In genomic region chr7:21771906-21772610, GRCh38 we compare ENCODE assay signal across 15 cellular contexts.
A peak's percentile ranks its signal among the peaks of the same experiment; 100 is the strongest.
DNase-seq lines count a peak whose midpoint lies in the region; ATAC-seq and TF ChIP-seq lines count a peak whose summit lies in the region.
"Had no signal": no experiment of that assay in that cellular context is flagged by ENCODE, and none has a peak within 500 bp of the region (broad histone marks: within the 10 kb centered on the region; RNA-seq: fewer than 3 reads in every experiment).

No MANE protein-coding gene starts in this region.

- H2BK15ac ChIP-seq in mesendoderm (replicated peaks; ENCODE audit: low read depth), result no peak overlapping the region

- H2BK5ac ChIP-seq in mesendoderm (ENCODE audit: low read length), result no peak overlapping the region

- H3K4ac ChIP-seq in mesendoderm (ENCODE audit: low read depth, low read length), result no peak overlapping the region

- no peaks in the 10 kb centered on the region for H3K9me3 ChIP-seq in Karpas-422 (ENCODE audit: low read length)
- no peaks in the 10 kb centered on the region for H3K9me3 ChIP-seq in mucosa of descending colon

- TF ChIP-seq CTCF in choroid plexus epithelial cell (conservative IDR thresholded peaks at IDR 0.05; ENCODE audit: low read depth, low read length), result no peak
- TF ChIP-seq CTCF in mucosa of descending colon (IDR thresholded peaks at IDR 0.05), result no peak

- H4K20me1 ChIP-seq in Karpas-422 (ENCODE audit: insufficient read depth, low read depth, low read length), result no peaks in the 10 kb centered on the region

- H3K27ac Mint-ChIP-seq in naive thymus-derived CD8-positive, alpha-beta T cell, result no peak overlapping the region
- H3K27ac Mint-ChIP-seq: activated naive CD4-positive, alpha-beta T cell treated with anti-CD3 and anti-CD28 coated beads, Interleukin-2, amount 50 U/mL, for 24 hours; CD8-positive, alpha-beta memory T cell had no signal

- H3K27me3 Mint-ChIP-seq in naive thymus-derived CD8-positive, alpha-beta T cell, result peaks cover 0 to 14% (median 6%) of the 10 kb centered on the region in 5 donors

- H3K4me1 Mint-ChIP-seq in naive thymus-derived CD8-positive, alpha-beta T cell, result peaks cover 0 to 3% (median 2%) of the 10 kb centered on the region in 4 donors

- no peak overlapping the region for H3K4me3 Mint-ChIP-seq in naive thymus-derived CD8-positive, alpha-beta T cell
- H3K4me3 Mint-ChIP-seq: activated naive CD4-positive, alpha-beta T cell treated with anti-CD3 and anti-CD28 coated beads, Interleukin-2, amount 50 U/mL, for 24 hours; CD8-positive, alpha-beta memory T cell had no signal

- no CpG with 5 or more reads among the region's 5 CpGs for WGBS in mesendoderm (ENCODE audit: extremely low coverage, insufficient coverage, low lambda C conversion rate)

- no peak overlapping the region for H2AK5ac ChIP-seq in mesendoderm (ENCODE audit: low read length)

- peak; percentile 16 for DNase-seq in Daoy (ENCODE audit: low read depth)
- no peak for DNase-seq in Karpas-422
- peak; percentile 25 for DNase-seq in choroid plexus epithelial cell (ENCODE audit: low read depth)
- DNase-seq in mesendoderm, result peak; percentile 96
- no peak for DNase-seq in SKM-1 (lab: John Stamatoyannopoulos, UW; ENCODE audit: unreplicated experiment)
- no peak for DNase-seq in naive thymus-derived CD8-positive, alpha-beta T cell
- DNase-seq in mucosa of descending colon, result no peak
- DNase-seq: activated CD4-positive, alpha-beta T cell treated with anti-CD3 and anti-CD28 coated beads, Interleukin-2, amount 50 U/mL, for 48 hours; CD8-positive, alpha-beta memory T cell; effector CD8-positive, alpha-beta T cell; NCI-H526 had no signal

- ATAC-seq in naive thymus-derived CD8-positive, alpha-beta T cell, result no peak
- ATAC-seq in mucosa of descending colon (no peak), HG02852 (IDR thresholded peaks at IDR 0.05; ENCODE audit: unreplicated experiment) (no peak)
- ATAC-seq: GM12878 had no signal

- no peaks in the 10 kb centered on the region for H3K36me3 Mint-ChIP-seq in naive thymus-derived CD8-positive, alpha-beta T cell
- H3K36me3 Mint-ChIP-seq: activated naive CD4-positive, alpha-beta T cell treated with anti-CD3 and anti-CD28 coated beads, Interleukin-2, amount 50 U/mL, for 24 hours; CD8-positive, alpha-beta memory T cell had no signal

- no peak overlapping the region for H3K23ac ChIP-seq in mesendoderm (ENCODE audit: low read length)

- intact Hi-C loops in mucosa of descending colon (cut with DNase I, micrococcal nuclease), result no loop called here

- H3K27me3 ChIP-seq in Karpas-422 (ENCODE audit: low read length), result no peaks in the 10 kb centered on the region
- H3K27me3 ChIP-seq in mesendoderm (ENCODE audit: insufficient read depth, low read length, poor library complexity), result no peaks in the 10 kb centered on the region

- no peak overlapping the region for H2BK120ac ChIP-seq in mesendoderm (ENCODE audit: low read depth, low read length)

- POLR2A ChIA-PET in naive thymus-derived CD8-positive, alpha-beta T cell (lab: Charles Lee), result no interaction called here

- H3K36me3 ChIP-seq in Karpas-422 (ENCODE audit: insufficient read depth, low read length) (no peaks in the 10 kb centered on the region), mesendoderm (ENCODE audit: control insufficient read depth, insufficient read depth, low read length) (no peaks in the 10 kb centered on the region), mucosa of descending colon (ENCODE audit: low read depth) (no peaks in the 10 kb centered on the region)

- H4K8ac ChIP-seq in mesendoderm (ENCODE audit: low read depth, low read length), result no peak overlapping the region

- H3K79me2 ChIP-seq in Karpas-422 (ENCODE audit: low read length) (no peaks in the 10 kb centered on the region), mesendoderm (ENCODE audit: control insufficient read depth, insufficient read depth, low read length) (no peaks in the 10 kb centered on the region)

- H3K27ac ChIP-seq in Karpas-422 (ENCODE audit: low read length) (no peak overlapping the region), mesendoderm (ENCODE audit: low read depth, low read length) (no peak overlapping the region)
- H3K27ac ChIP-seq: SK-N-MC had no signal

- H3K4me2 ChIP-seq in Karpas-422 (ENCODE audit: low read depth, low read length, poor library complexity, severe bottlenecking) (peak overlapping the region; percentile 4), mesendoderm (ENCODE audit: low read length) (no peak overlapping the region)

- no peaks in the 10 kb centered on the region for H3K9me2 ChIP-seq in Karpas-422 (replicated peaks; ENCODE audit: insufficient read depth, low read length)

- no peaks in the 10 kb centered on the region for H3K79me1 ChIP-seq in mesendoderm (ENCODE audit: low read length)

- H4K5ac ChIP-seq in mesendoderm (ENCODE audit: low read length), result no peak overlapping the region

- no peak overlapping the region for H3K4me3 ChIP-seq in Karpas-422 (ENCODE audit: low read length)
- no peak overlapping the region for H3K4me3 ChIP-seq in choroid plexus epithelial cell (ENCODE audit: low read depth, low read length)
- H3K4me3 ChIP-seq in mesendoderm (ENCODE audit: low read length), result no peak overlapping the region
- no peak overlapping the region for H3K4me3 ChIP-seq in mucosa of descending colon
- H3K4me3 ChIP-seq: GM12878, SK-N-MC had no signal

- H3K18ac ChIP-seq in mesendoderm (ENCODE audit: low read length), result no peak overlapping the region

- H3K9me3 Mint-ChIP-seq in naive thymus-derived CD8-positive, alpha-beta T cell, result no peaks in the 10 kb centered on the region
- H3K9me3 Mint-ChIP-seq: activated naive CD4-positive, alpha-beta T cell treated with anti-CD3 and anti-CD28 coated beads, Interleukin-2, amount 50 U/mL, for 24 hours; CD8-positive, alpha-beta memory T cell had no signal

- H3K4me1 ChIP-seq in Karpas-422 (ENCODE audit: low read length) (peaks cover 4% of the 10 kb centered on the region; the same call in 1 of the 2 replicates), mesendoderm (ENCODE audit: control insufficient read depth, low read depth, low read length) (peaks cover 10% of the 10 kb centered on the region), mucosa of descending colon (ENCODE audit: low read depth) (no peaks in the 10 kb centered on the region)

- H3K56ac ChIP-seq in mesendoderm (ENCODE audit: low read length), result no peak overlapping the region

- no peak overlapping the region for H2AFZ ChIP-seq in Karpas-422 (ENCODE audit: low read length)

- H3K9ac ChIP-seq in Karpas-422 (ENCODE audit: low read length) (no peak overlapping the region), mesendoderm (ENCODE audit: low read length) (no peak overlapping the region)

Comparison
In these comparisons a context has a peak if more than half of its experiments do, and no peak if none do; other contexts are left out.
1. DNase-seq: peak in Daoy (single experiment), choroid plexus epithelial cell (single experiment) and mesendoderm (single experiment); none in Karpas-422 (single experiment), SKM-1 (single experiment), naive thymus-derived CD8-positive, alpha-beta T cell (0 of 10) and mucosa of descending colon (0 of 3).